Comparison of ENCODE assay signal across 8 cellular contexts in genomic region chr1:110208916-110209650, GRCh38. TPM values are rescaled to one million over a fixed set of nuclear protein-coding genes. Genes with fewer than 3 reads are reported as not detected.
DNase-seq lines count a peak whose midpoint lies in the region; ATAC-seq, FAIRE-seq and TF ChIP-seq lines count a peak whose summit lies in the region.

No MANE protein-coding gene starts in this region.

- H3K4me3 Mint-ChIP-seq in central memory CD8-positive, alpha-beta T cell, result peak overlapping the region; percentile 92
- H3K4me3 Mint-ChIP-seq in natural killer cell, result peak overlapping the region; percentile 87

- peak overlapping the region; percentile 98 for H3K4me2 ChIP-seq in BLaER1
- peak overlapping the region; percentile 91 for H3K4me2 ChIP-seq in KMS-11

- peaks cover 11% of the 10 kb centered on the region for H3K36me3 Mint-ChIP-seq in central memory CD8-positive, alpha-beta T cell (ENCODE audit: insufficient read depth)
- no peaks in the 10 kb centered on the region for H3K36me3 Mint-ChIP-seq in natural killer cell

- H3K4me1 ChIP-seq in BLaER1, result peaks cover 42% of the 10 kb centered on the region
- H3K4me1 ChIP-seq in KMS-11 (ENCODE audit: low read depth, poor library complexity, severe bottlenecking), result peaks cover 8% of the 10 kb centered on the region

- H3K9me3 Mint-ChIP-seq in central memory CD8-positive, alpha-beta T cell, result no peaks in the 10 kb centered on the region
- H3K9me3 Mint-ChIP-seq in natural killer cell, result no peaks in the 10 kb centered on the region

- H3K27ac Mint-ChIP-seq in central memory CD8-positive, alpha-beta T cell (ENCODE audit: low read depth), result peak overlapping the region; percentile 93
- H3K27ac Mint-ChIP-seq in natural killer cell, result peak overlapping the region; percentile 68 to 94

- H3K4me1 Mint-ChIP-seq in central memory CD8-positive, alpha-beta T cell, result peaks cover 34% of the 10 kb centered on the region
- peaks cover 8 to 35% of the 10 kb centered on the region in 2 donors for H3K4me1 Mint-ChIP-seq in natural killer cell

- no peak for TF ChIP-seq POLR2A in GM12892 (IDR thresholded peaks at IDR 0.05; ENCODE audit: low read depth, low read length)

- H3K9me3 ChIP-seq in BLaER1, result no peaks in the 10 kb centered on the region

- peak overlapping the region; percentile 93 for H2AFZ ChIP-seq in KMS-11 (ENCODE audit: low read depth)

- no peak for DNase-seq in central memory CD8-positive, alpha-beta T cell (ENCODE audit: low spot score in 2 of 2)
- DNase-seq in natural killer cell (no peak), NOMO-1 treated with DMSO at 0.1 percent for 48 hours (lab: John Stamatoyannopoulos, UW; ENCODE audit: unreplicated experiment) (no peak), GM12892 (ENCODE audit: insufficient read length) (no peak), amygdala (lab: John Stamatoyannopoulos, UW) (no peak)
- DNase-seq in stimulated activated CD8-positive, alpha-beta memory T cell treated with anti-CD3 and anti-CD28 coated beads, Interleukin-4, amount 100 ng/mL, for 48 hours, result no peak

- peak overlapping the region; percentile 72 for H3K9ac ChIP-seq in BLaER1
- peak overlapping the region; percentile 41; the same call in 1 of the 2 replicates for H3K9ac ChIP-seq in KMS-11

- FAIRE-seq in GM12892 (lab: Jason Lieb, UNC), result no peak

- intact Hi-C loops in natural killer cell (cut with micrococcal nuclease), result loop anchor here (5.0 kb wide), 2 partner anchors 53 to 198 kb away; partner anchors contain the start of gene LAMTOR5

- H3K4me3 ChIP-seq in BLaER1 (peak overlapping the region; percentile 79), KMS-11 (IDR thresholded peaks at IDR 0.05; ENCODE audit: insufficient read depth, low read depth, low read length) (no peak overlapping the region)

- no peak for ATAC-seq in central memory CD8-positive, alpha-beta T cell (replicated peaks; ENCODE audit: extremely low read depth, poor library complexity, severe bottlenecking)
- no peak for ATAC-seq in natural killer cell

- H3K27ac ChIP-seq in BLaER1 (peak overlapping the region; percentile 70), KMS-11 (0 out of 2 replicates have a peak overlapping the region, but pooled peaks have one; percentile 52)

- H3K27me3 Mint-ChIP-seq in central memory CD8-positive, alpha-beta T cell, result no peaks in the 10 kb centered on the region
- H3K27me3 Mint-ChIP-seq in natural killer cell (ENCODE audit: low read depth in 2 of 2), result peaks cover 0 to 9% of the 10 kb centered on the region in 2 donors

- no peaks in the 10 kb centered on the region for H3K79me2 ChIP-seq in KMS-11 (ENCODE audit: insufficient read depth, low read depth)

- TF ChIP-seq CTCF in KMS-11 (conservative IDR thresholded peaks at IDR 0.05; ENCODE audit: low read depth, low read length) (no peak), natural killer cell (IDR thresholded peaks at IDR 0.05) (no peak)

- no peaks in the 10 kb centered on the region for H3K36me3 ChIP-seq in BLaER1
- H3K36me3 ChIP-seq in KMS-11 (ENCODE audit: insufficient read depth), result no peaks in the 10 kb centered on the region

- H3K27me3 ChIP-seq in BLaER1, result peaks cover 31% of the 10 kb centered on the region
- H3K27me3 ChIP-seq in KMS-11 (ENCODE audit: insufficient read depth, low read depth), result no peaks in the 10 kb centered on the region

- H4K20me1 ChIP-seq in BLaER1, result peaks cover 28% of the 10 kb centered on the region
- H4K20me1 ChIP-seq in KMS-11 (ENCODE audit: insufficient read depth), result no peaks in the 10 kb centered on the region

RNA-seq across cellular contexts. Expression of gene KCNC4, which starts 1.0 kb away (rescaled TPM):
- total RNA-seq in natural killer cell, result 1 to 10 TPM; 2.5 to 3.9 (median 3.3) TPM
- polyA plus RNA-seq in GM12892 (2012; ENCODE audit: missing spikeins), result 0.81 TPM

RNA-seq across cellular contexts. Expression of gene SLC6A17, which starts 58.8 kb away (rescaled TPM):
- not detected for total RNA-seq in natural killer cell
- not detected for polyA plus RNA-seq in GM12892 (2012; ENCODE audit: missing spikeins)
